In genomic region chr5:88780731-88781130, GRCh38 we compare ENCODE assay signal across 15 cellular contexts.
DNase-seq lines count a peak whose midpoint lies in the region; ATAC-seq and TF ChIP-seq lines count a peak whose summit lies in the region.
"Had no signal": no experiment of that assay in that cellular context is flagged by ENCODE, and none has a peak within 500 bp of the region (broad histone marks: within the 10 kb centered on the region; RNA-seq: fewer than 3 reads in every experiment).

No MANE protein-coding gene starts in this region.

- H3K27ac ChIP-seq in fibroblast of lung (ENCODE audit: insufficient read depth, low read length) (no peak overlapping the region), gastrocnemius medialis (peak overlapping the region; percentile 19 to 88 (median 37))

- in situ Hi-C loops in gastrocnemius medialis (cut with MboI; ENCODE audit: low sequenced_read_pairs in 4 of 4), result no loop called here

- ATAC-seq in gastrocnemius medialis, result no peak
- ATAC-seq: HepG2 had no signal

- H4K20me1 ChIP-seq in fibroblast of lung (ENCODE audit: control insufficient read depth, extremely low read depth, insufficient read depth, low read length), result no peaks in the 10 kb centered on the region

- H3K36me3 Mint-ChIP-seq in CD14-positive monocyte, result peaks cover 20 to 35% of the 10 kb centered on the region in 2 donors
- H3K36me3 Mint-ChIP-seq in IgD-negative memory B cell, result peaks cover 4% of the 10 kb centered on the region

- H3K27ac Mint-ChIP-seq in CD14-positive monocyte (peak overlapping the region in 5 of 7 donors; percentile 5 to 82 (median 31)), IgD-negative memory B cell (peak overlapping the region; percentile 41 to 75 (median 60))

- H3K4me3 ChIP-seq in fibroblast of lung (replicated peaks in 1 of 4; ENCODE audit: control extremely low read depth in 1 of 4, insufficient read depth in 1 of 4, low read depth in 3 of 4, low read length in 4 of 4) (no peak overlapping the region), gastrocnemius medialis (no peak overlapping the region)

- intact Hi-C loops in CD14-positive monocyte (cut with micrococcal nuclease) (loop anchor here (10.0 kb wide), 2 partner anchors 46 to 104 kb away; partner anchors contain the start of gene MEF2C (in 1 of the 2)), gastrocnemius medialis (cut with DNase I; ENCODE audit: low total_unique reads) (no loop called here)

- no peaks in the 10 kb centered on the region for H3K27me3 Mint-ChIP-seq in CD14-positive monocyte (ENCODE audit: low read depth in 3 of 3)
- H3K27me3 Mint-ChIP-seq in IgD-negative memory B cell, result no peaks in the 10 kb centered on the region

- H2AFZ ChIP-seq in fibroblast of lung (ENCODE audit: low read length), result no peak overlapping the region

- no peak for TF ChIP-seq CTCF in CD14-positive monocyte (IDR thresholded peaks at IDR 0.05)
- no peak for TF ChIP-seq CTCF in fibroblast of lung (conservative IDR thresholded peaks at IDR 0.05 in 1 of 2, IDR thresholded peaks at IDR 0.05 in 1 of 2; ENCODE audit: low read depth in 1 of 2, low read length in 2 of 2)
- no peak for TF ChIP-seq CTCF in gastrocnemius medialis (IDR thresholded peaks at IDR 0.05 in 4 of 5, conservative IDR thresholded peaks at IDR 0.05 in 1 of 5)

- H3K4me2 ChIP-seq in fibroblast of lung (ENCODE audit: extremely low read depth, insufficient read depth, low read length), result peak overlapping the region; percentile 18

- H3K4me1 ChIP-seq in fibroblast of lung (ENCODE audit: control insufficient read depth, extremely low read depth, insufficient read depth, low read length) (peaks cover 3% of the 10 kb centered on the region), gastrocnemius medialis (peaks cover 66 to 75% of the 10 kb centered on the region in 2 donors)
- H3K4me1 ChIP-seq: Caco-2 had no signal

- H3K4me3 Mint-ChIP-seq in CD14-positive monocyte, result no peak overlapping the region
- no peak overlapping the region for H3K4me3 Mint-ChIP-seq in IgD-negative memory B cell

- no peaks in the 10 kb centered on the region for H3K36me3 ChIP-seq in fibroblast of lung (ENCODE audit: control insufficient read depth, insufficient read depth, low read length)
- H3K36me3 ChIP-seq in gastrocnemius medialis, result no peaks in the 10 kb centered on the region

- H3K9me3 Mint-ChIP-seq in CD14-positive monocyte, result peaks cover 0 to 1% (median 0%) of the 10 kb centered on the region in 7 donors
- H3K9me3 Mint-ChIP-seq in IgD-negative memory B cell, result no peaks in the 10 kb centered on the region

- H3K79me2 ChIP-seq in fibroblast of lung (ENCODE audit: control insufficient read depth, insufficient read depth, low read length), result no peaks in the 10 kb centered on the region

- TF ChIP-seq POLR2A in gastrocnemius medialis (IDR thresholded peaks at IDR 0.05), result no peak

- H3K27me3 ChIP-seq in fibroblast of lung (ENCODE audit: control insufficient read depth, insufficient read depth, low read length) (no peaks in the 10 kb centered on the region), gastrocnemius medialis (no peaks in the 10 kb centered on the region)

- H3K9me3 ChIP-seq in fibroblast of lung (ENCODE audit: control insufficient read depth, insufficient read depth, low read depth, low read length), result no peaks in the 10 kb centered on the region
- no peaks in the 10 kb centered on the region for H3K9me3 ChIP-seq in gastrocnemius medialis
- H3K9me3 ChIP-seq: Caco-2 had no signal

- no peak overlapping the region for H3K9ac ChIP-seq in fibroblast of lung (ENCODE audit: insufficient read depth, low read length)

- peaks cover 43% of the 10 kb centered on the region for H3K4me1 Mint-ChIP-seq in CD14-positive monocyte
- H3K4me1 Mint-ChIP-seq in IgD-negative memory B cell, result peaks cover 32 to 43% (median 35%) of the 10 kb centered on the region in 3 donors

- DNase-seq in CD14-positive monocyte (ENCODE audit: low spot score) (no peak), fibroblast of lung (ENCODE audit: low read depth in 2 of 2) (peak in 1 of 2 donors; percentile 1), gastrocnemius medialis (no peak), cortex of kidney (lab: John Stamatoyannopoulos, UW) (no peak), NCI-H1694 (lab: John Stamatoyannopoulos, UW) (no peak)
- DNase-seq in effector CD4-positive, alpha-beta T cell, result no peak
- DNase-seq: Caco-2; EL; MM.1S; NCI-H1694 treated with DMSO at 0.1 percent for 48 hours; NCI-H446 treated with DMSO at 0.1 percent for 48 hours; NK-92 treated with Interleukin-12 subunit alpha and Interleukin-12 subunit beta, amount 100 ng/mL, for 24 hours; SHP77 treated with DMSO at 0.1 percent for 48 hours had no signal
